11 cellular contexts compared by ENCODE assay signal in the genomic region with DNA sequence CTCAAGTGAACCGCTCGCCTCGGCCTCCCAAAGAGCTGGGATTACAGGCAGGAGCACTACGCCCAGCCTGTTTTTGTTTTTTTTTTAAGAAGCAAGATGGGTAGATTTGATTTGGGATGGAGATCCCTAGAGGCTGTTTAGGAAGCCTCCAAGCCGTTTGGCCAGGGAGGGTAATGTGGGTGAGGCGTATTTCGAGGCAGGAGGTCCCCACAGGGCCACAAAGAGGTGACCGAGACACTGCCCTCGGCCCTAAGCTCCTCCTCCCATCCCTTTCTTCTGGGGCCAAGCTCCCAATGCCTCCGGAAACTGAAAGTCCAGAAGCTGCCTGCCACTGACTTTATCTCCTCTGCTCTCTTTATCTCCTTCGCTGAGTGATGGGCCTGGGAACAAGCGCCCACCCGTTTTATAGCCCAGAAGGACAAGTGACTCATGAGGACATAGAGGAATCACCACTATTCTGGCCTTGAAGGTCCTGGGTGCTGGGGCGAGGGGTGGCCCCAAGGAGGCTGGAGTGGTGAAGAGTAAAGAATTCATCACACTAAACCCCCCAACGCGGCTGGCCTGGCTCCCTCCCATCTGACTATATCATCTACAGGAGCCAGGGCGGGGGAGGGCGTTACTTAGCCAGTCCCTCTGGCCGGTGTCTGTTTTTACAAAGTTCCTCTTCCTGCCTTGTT. TPM values are rescaled to one million over a fixed set of nuclear protein-coding genes. Genes with fewer than 3 reads are reported as not detected.
DNase-seq lines count a peak whose midpoint lies in the region; ATAC-seq and TF ChIP-seq lines count a peak whose summit lies in the region.
"Had no signal": no experiment of that assay in that cellular context is flagged by ENCODE, and none has a peak within 500 bp of the region (broad histone marks: within the 10 kb centered on the region; RNA-seq: fewer than 3 reads in every experiment).

No MANE protein-coding gene starts in this region.

- no peak overlapping the region for H3K4me3 Mint-ChIP-seq in endodermal cell
- peak overlapping the region; percentile 52 for H3K4me3 Mint-ChIP-seq in neural progenitor cell

- no peak overlapping the region for H2AFZ ChIP-seq in neural progenitor cell (replicated peaks)

- H3K27ac ChIP-seq in endodermal cell (ENCODE audit: low read depth, low read length) (peak overlapping the region; percentile 44), neural progenitor cell (no peak overlapping the region)
- H3K27ac ChIP-seq: epithelial cell of prostate had no signal

- H3K4me1 Mint-ChIP-seq in endodermal cell (peaks cover 10% of the 10 kb centered on the region), neural progenitor cell (peaks cover 52% of the 10 kb centered on the region)

- H3K9me3 ChIP-seq in BE2C (no peaks in the 10 kb centered on the region), NT2/D1 (ENCODE audit: insufficient read depth, low read length) (no peaks in the 10 kb centered on the region), endodermal cell (ENCODE audit: control insufficient read depth, low read length) (no peaks in the 10 kb centered on the region), neural progenitor cell (ENCODE audit: low read depth) (no peaks in the 10 kb centered on the region)

- no peak overlapping the region for H3K4me2 ChIP-seq in neural progenitor cell

- no peaks in the 10 kb centered on the region for H3K27me3 ChIP-seq in BE2C
- H3K27me3 ChIP-seq in NT2/D1 (ENCODE audit: insufficient read depth, insufficient read length) = peaks cover 7% of the 10 kb centered on the region
- no peaks in the 10 kb centered on the region for H3K27me3 ChIP-seq in endodermal cell (ENCODE audit: control insufficient read depth, insufficient read depth, low read length, poor library complexity, severe bottlenecking)
- no peaks in the 10 kb centered on the region for H3K27me3 ChIP-seq in neural progenitor cell

- no peak for ATAC-seq in GM19023 (IDR thresholded peaks at IDR 0.05; ENCODE audit: unreplicated experiment)

- peaks cover 36% of the 10 kb centered on the region for H3K27me3 Mint-ChIP-seq in endodermal cell (ENCODE audit: insufficient read depth)
- peaks cover 6% of the 10 kb centered on the region for H3K27me3 Mint-ChIP-seq in neural progenitor cell (ENCODE audit: insufficient read depth, low read depth)

- H3K4me3 ChIP-seq in BE2C (ENCODE audit: low read depth, low read length) (peak overlapping the region; percentile 32), NT2/D1 (ENCODE audit: insufficient read length, low read depth) (no peak overlapping the region), endodermal cell (ENCODE audit: low read length) (no peak overlapping the region), neural progenitor cell (no peak overlapping the region)

- H3K9ac ChIP-seq in NT2/D1 (ENCODE audit: insufficient read length, low read depth) = peak overlapping the region; percentile 42
- H3K9ac ChIP-seq in endodermal cell (ENCODE audit: extremely low read depth, low read length, poor library complexity, severe bottlenecking) = no peak overlapping the region
- H3K9ac ChIP-seq in neural progenitor cell = no peak overlapping the region

- peaks cover 39% of the 10 kb centered on the region for H3F3A ChIP-seq in neural progenitor cell (ENCODE audit: low read depth)

- H3K27ac Mint-ChIP-seq in endodermal cell (no peak overlapping the region), neural progenitor cell (peak overlapping the region; percentile 72)

- H3K79me2 ChIP-seq in neural progenitor cell (ENCODE audit: low read depth) = peaks cover 13% of the 10 kb centered on the region

- no peaks in the 10 kb centered on the region; the same call in 1 of the 2 replicates for H3K36me3 ChIP-seq in BE2C
- H3K36me3 ChIP-seq in NT2/D1 (ENCODE audit: insufficient read depth, insufficient read length, low read length) = peaks cover 4% of the 10 kb centered on the region
- H3K36me3 ChIP-seq in endodermal cell (ENCODE audit: control insufficient read depth, insufficient read depth, low read length) = no peaks in the 10 kb centered on the region
- no peaks in the 10 kb centered on the region for H3K36me3 ChIP-seq in neural progenitor cell

- peaks cover 93% of the 10 kb centered on the region for H4K20me1 ChIP-seq in neural progenitor cell (ENCODE audit: low read depth)

- DNase-seq in BE2C (peak; percentile 72), NT2/D1 (ENCODE audit: low read depth, low spot score) (no peak), endodermal cell (no peak), neural progenitor cell (ENCODE audit: low spot score) (no peak), NCI-H1092 (lab: John Stamatoyannopoulos, UW) (no peak), SIG-M5 (lab: John Stamatoyannopoulos, UW) (no peak), NCI-H2227 treated with DMSO at 0.1 percent for 48 hours (lab: John Stamatoyannopoulos, UW) (no peak)
- DNase-seq: activated CD4-positive, alpha-beta T cell treated with anti-CD3 and anti-CD28 coated beads for 1 hour; NCI-H1930 had no signal

- H3K9me3 Mint-ChIP-seq in endodermal cell (no peaks in the 10 kb centered on the region), neural progenitor cell (no peaks in the 10 kb centered on the region)

- peaks cover 3% of the 10 kb centered on the region for H3K36me3 Mint-ChIP-seq in endodermal cell (ENCODE audit: low read depth)
- H3K36me3 Mint-ChIP-seq in neural progenitor cell = no peaks in the 10 kb centered on the region

- H3K4me1 ChIP-seq in BE2C (peaks cover 29% of the 10 kb centered on the region), NT2/D1 (ENCODE audit: insufficient read depth, insufficient read length) (peaks cover 22% of the 10 kb centered on the region), endodermal cell (ENCODE audit: control insufficient read depth, insufficient read depth, low read length) (peaks cover 9% of the 10 kb centered on the region), neural progenitor cell (peaks cover 26% of the 10 kb centered on the region)

- WGBS in endodermal cell (ENCODE audit: insufficient coverage in 1 of 2, insufficient read length in 1 of 2), 2 experiments = 78 to 80% methylated on average over 9 to 19 of the region's 19 CpGs

- TF ChIP-seq CTCF in BE2C (IDR thresholded peaks at IDR 0.05; ENCODE audit: low read depth, low read length) (no peak), endodermal cell (conservative IDR thresholded peaks at IDR 0.05) (no peak), neural progenitor cell (IDR thresholded peaks at IDR 0.05) (no peak)

RNA-seq across cellular contexts. Expression of a gene that starts 2.0 kb away (rescaled TPM):
- polyA plus RNA-seq in BE2C (2012; ENCODE audit: insufficient read depth, insufficient read length, low read depth) = 327 TPM
- total RNA-seq in endodermal cell (10 to 100 TPM; 28.0 to 30.7 TPM), neural progenitor cell (ENCODE audit: low replicate concordance) (24.1 and 58.8 TPM in 2 replicates)
- 79.9 TPM for polyA plus RNA-seq in endodermal cell (2013, experiment 1 of 2)
- 71.6 TPM for polyA plus RNA-seq in endodermal cell (2013, experiment 2 of 2)

RNA-seq across cellular contexts. Expression of a gene that starts 40.6 kb away (rescaled TPM):
- polyA plus RNA-seq in BE2C (2012; ENCODE audit: insufficient read depth, insufficient read length, low read depth) = 7.4 TPM
- total RNA-seq in endodermal cell (10 to 100 TPM; 28.2 to 29.1 TPM), neural progenitor cell (ENCODE audit: low replicate concordance) (2.0 and 3.0 TPM in 2 replicates)
- polyA plus RNA-seq in endodermal cell (2013, experiment 1 of 2) = 7.5 TPM
- polyA plus RNA-seq in endodermal cell (2013, experiment 2 of 2) = 7.8 TPM
